Comparison of ENCODE assay signal across 1 cellular context in genomic region chr22:36913431-36914382, GRCh38.
A peak's percentile ranks its signal among the peaks of the same experiment; 100 is the strongest.
TF ChIP-seq lines count a peak whose summit lies in the region.

Gene CSF2RB (plus strand): TSS chr22:36913628. CDS start chr22:36922208, 8,580 bp downstream.

TF ChIP-seq in GM12878, 131 proteins besides CTCF, POLR2A, EP300 and RAD21 (continued from another document):
- TF ChIP-seq RFX5 (IDR thresholded peaks at IDR 0.05; ENCODE audit: low read depth, low read length) (no peak), NBN (IDR thresholded peaks at IDR 0.05) (0 out of 2 replicates have a peak, but pooled peaks have one; percentile 35), NR2F1 (conservative IDR thresholded peaks at IDR 0.05) (no peak), RUNX3 (IDR thresholded peaks at IDR 0.05; ENCODE audit: low read length) (peak; percentile 9; the same call in 1 of the 2 replicates), IKZF1 (conservative IDR thresholded peaks at IDR 0.05) (peak; percentile 84), NKRF (conservative IDR thresholded peaks at IDR 0.05) (no peak), EED (IDR thresholded peaks at IDR 0.05; ENCODE audit: low read depth) (peak; percentile 50; the same call in 1 of the 2 replicates), MLLT1 (IDR thresholded peaks at IDR 0.05) (peak; percentile 88), RELA (IDR thresholded peaks at IDR 0.05; ENCODE audit: borderline replicate concordance, partially characterized antibody) (no peak), HDGF (IDR thresholded peaks at IDR 0.05) (peak; percentile 96), MAX (IDR thresholded peaks at IDR 0.05; ENCODE audit: low read depth, low read length) (peak; percentile 16; the same call in 1 of the 2 replicates), ZNF274 (IDR thresholded peaks at IDR 0.05; ENCODE audit: insufficient read depth, insufficient read length) (no peak), KLF5 (IDR thresholded peaks at IDR 0.05; ENCODE audit: partially characterized antibody) (no peak), ZBTB40 (IDR thresholded peaks at IDR 0.05; ENCODE audit: borderline replicate concordance) (no peak), BCL3 (IDR thresholded peaks at IDR 0.05; ENCODE audit: borderline replicate concordance, insufficient read depth, low read depth, low read length, poor library complexity, severe bottlenecking) (no peak), JUNB (IDR thresholded peaks at IDR 0.05) (no peak), ZNF687 (IDR thresholded peaks at IDR 0.05) (no peak), ATF2 (IDR thresholded peaks at IDR 0.05; ENCODE audit: low read length) (peak; percentile 54; the same call in 1 of the 2 replicates), CREM (IDR thresholded peaks at IDR 0.05; ENCODE audit: low read depth) (peak; percentile 32; the same call in 1 of the 2 replicates), MYB (IDR thresholded peaks at IDR 0.05; ENCODE audit: borderline replicate concordance, low read depth, low read length) (no peak), REST (IDR thresholded peaks at IDR 0.05; ENCODE audit: low read depth, low read length) (no peak), ATF3 (IDR thresholded peaks at IDR 0.05; ENCODE audit: borderline replicate concordance, extremely low read depth, low read depth, low read length) (peak; percentile 21; the same call in 1 of the 2 replicates), TAF1 (IDR thresholded peaks at IDR 0.05; ENCODE audit: borderline replicate concordance, low read depth, low read length) (0 out of 2 replicates have a peak, but pooled peaks have one; percentile 28), ETV6 (conservative IDR thresholded peaks at IDR 0.05 in 1 of 2, IDR thresholded peaks at IDR 0.05 in 1 of 2; ENCODE audit: borderline replicate concordance in 1 of 2, low read depth in 1 of 2) (peak in 1 of 2 experiments; percentile 98; a peak in 2 of 4 replicates), MTA2 (IDR thresholded peaks at IDR 0.05; ENCODE audit: low read depth) (no peak), SPI1 (IDR thresholded peaks at IDR 0.05; ENCODE audit: borderline replicate concordance, insufficient read depth, low read depth, low read length) (peak; percentile 48; the same call in 1 of the 2 replicates), ZZZ3 (IDR thresholded peaks at IDR 0.05; ENCODE audit: control insufficient read depth, insufficient read length, low read depth) (no peak), USF2 (IDR thresholded peaks at IDR 0.05; ENCODE audit: borderline replicate concordance, low read depth, low read length) (peak; percentile 49; the same call in 1 of the 2 replicates), SMAD1 (IDR thresholded peaks at IDR 0.05; ENCODE audit: low read depth, partially characterized antibody) (no peak), BHLHE40 (IDR thresholded peaks at IDR 0.05; ENCODE audit: borderline replicate concordance in 1 of 2, low read depth in 2 of 2, low read length in 1 of 2) (peak; percentile 87 to 93), CEBPB (IDR thresholded peaks at IDR 0.05; ENCODE audit: borderline replicate concordance in 1 of 2, low read depth in 2 of 2, low read length in 2 of 2) (no peak), IKZF2 (IDR thresholded peaks at IDR 0.05) (peak; percentile 21 to 59; a peak in 3 of 4 replicates), TBL1XR1 (IDR thresholded peaks at IDR 0.05; ENCODE audit: low read depth, low read length) (no peak), POLR2AphosphoS5 (IDR thresholded peaks at IDR 0.05; ENCODE audit: low read length) (peak; percentile 49; the same call in 1 of the 2 replicates), BCL11A (IDR thresholded peaks at IDR 0.05; ENCODE audit: low read depth, low read length) (0 out of 2 replicates have a peak, but pooled peaks have one; percentile 11), ATF7 (IDR thresholded peaks at IDR 0.05; ENCODE audit: low read depth) (peak; percentile 91)
